1 cellular context compared by ENCODE assay signal in genomic region chr2:44954902-44955592, GRCh38.
TF ChIP-seq lines count a peak whose summit lies in the region.

No MANE protein-coding gene starts in this region.

TF ChIP-seq in SK-N-SH, 30 proteins besides CTCF, POLR2A, EP300 and RAD21 (continued from another document):
- TF ChIP-seq USF2 (IDR thresholded peaks at IDR 0.05; ENCODE audit: borderline replicate concordance, low read depth, low read length) (no peak), FOXJ3 (CRISPR knock-in tag; IDR thresholded peaks at IDR 0.05) (no peak), RFX5 (IDR thresholded peaks at IDR 0.05; ENCODE audit: low read length) (no peak), ZBTB33 (IDR thresholded peaks at IDR 0.05; ENCODE audit: borderline replicate concordance, low read depth) (no peak)
